In genomic region chr6:42916288-42916687, GRCh38 we compare ENCODE assay signal across 1 cellular context.
TF ChIP-seq lines count a peak whose summit lies in the region.

No MANE protein-coding gene starts in this region.

TF ChIP-seq in GM12878, 131 proteins besides CTCF, POLR2A, EP300 and RAD21:
- no peak for TF ChIP-seq KDM1A (IDR thresholded peaks at IDR 0.05; ENCODE audit: borderline replicate concordance)
- no peak for TF ChIP-seq ZNF687 (IDR thresholded peaks at IDR 0.05)
TF ChIP-seq in GM12878: peak in this region for 0.
